ENCODE assay signal across 1 cellular context in genomic region chr2:204673877-204674276, GRCh38.
TF ChIP-seq lines count a peak whose summit lies in the region.

No MANE protein-coding gene starts in this region.

TF ChIP-seq in IMR-90, 13 proteins besides CTCF, POLR2A, EP300 and RAD21 (continued from another document):
- TF ChIP-seq NFE2L2 (IDR thresholded peaks at IDR 0.05; ENCODE audit: low read depth, low read length) (no peak), ELK1 (IDR thresholded peaks at IDR 0.05; ENCODE audit: borderline replicate concordance, low read depth, low read length) (no peak), MAZ (IDR thresholded peaks at IDR 0.05; ENCODE audit: borderline replicate concordance, low read depth, low read length) (no peak)
